10 cellular contexts compared by ENCODE assay signal in the genomic region with DNA sequence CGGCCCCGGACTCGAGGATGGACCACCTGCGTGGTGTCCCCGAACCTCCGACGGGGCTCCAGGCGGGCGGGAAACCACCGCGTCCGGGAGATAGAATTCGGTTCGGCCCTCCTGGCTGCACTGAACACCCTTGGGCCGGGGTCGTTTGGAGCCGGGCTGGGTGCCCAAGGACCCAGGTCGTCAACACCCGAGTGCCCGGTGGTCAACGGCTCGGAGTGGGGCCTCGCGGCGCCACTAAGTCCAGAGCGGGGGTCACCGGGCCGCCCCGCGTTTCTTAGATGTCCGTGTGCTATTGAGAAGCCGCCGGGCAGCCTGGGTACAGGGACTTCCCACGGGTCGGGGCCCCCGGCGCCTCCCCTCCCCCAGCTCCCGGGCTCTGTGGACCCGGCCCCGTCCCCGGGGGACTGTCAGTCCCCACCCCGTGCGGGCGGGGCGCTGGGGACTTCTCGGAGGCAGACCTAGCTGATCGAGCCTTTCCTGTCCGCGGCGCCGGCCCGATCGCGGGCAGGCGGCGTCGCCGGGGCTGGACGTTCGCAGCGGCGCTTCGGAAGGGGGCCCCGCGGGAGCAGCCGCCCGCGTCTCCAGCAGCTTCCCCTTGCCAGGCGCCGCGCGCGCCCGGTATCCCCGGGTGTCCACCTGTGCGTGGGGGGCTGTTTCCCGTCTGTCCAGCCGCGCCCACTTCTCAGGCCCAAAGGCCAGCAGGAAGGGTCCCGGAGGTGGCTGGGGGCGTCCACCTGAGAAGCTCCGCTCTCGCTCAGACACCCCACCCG. TPM values are rescaled to one million over a fixed set of nuclear protein-coding genes. Genes with fewer than 3 reads are reported as not detected.
A peak's percentile ranks its signal among the peaks of the same experiment; 100 is the strongest.
DNase-seq lines count a peak whose midpoint lies in the region; ATAC-seq and TF ChIP-seq lines count a peak whose summit lies in the region.
"Had no signal": no experiment of that assay in that cellular context is flagged by ENCODE, and none has a peak within 500 bp of the region (broad histone marks: within the 10 kb centered on the region; RNA-seq: fewer than 3 reads in every experiment).

No MANE protein-coding gene starts in this region.

- no peak for TF ChIP-seq CTCF in OCI-LY1 (IDR thresholded peaks at IDR 0.05; ENCODE audit: low read length)
- TF ChIP-seq CTCF in vagina (IDR thresholded peaks at IDR 0.05), result no peak
- no peak for TF ChIP-seq CTCF in mucosa of descending colon (IDR thresholded peaks at IDR 0.05)

- intact Hi-C loops in vagina (cut with DNase I), result no loop called here
- intact Hi-C loops in mucosa of descending colon (cut with DNase I, micrococcal nuclease), result no loop called here

- H3K27me3 ChIP-seq in OCI-LY1 (ENCODE audit: insufficient read depth, low read length) (peaks cover 4% of the 10 kb centered on the region; the same call in 1 of the 2 replicates), vagina (peaks cover 34% of the 10 kb centered on the region)

- no peaks in the 10 kb centered on the region for H3K79me2 ChIP-seq in OCI-LY1 (ENCODE audit: insufficient read depth, low read length)

- H3K36me3 ChIP-seq in OCI-LY1 (ENCODE audit: insufficient read depth, low read length) (no peaks in the 10 kb centered on the region), vagina (no peaks in the 10 kb centered on the region), mucosa of descending colon (ENCODE audit: low read depth) (no peaks in the 10 kb centered on the region)

- TF ChIP-seq POLR2A in vagina (IDR thresholded peaks at IDR 0.05), result no peak

- no peaks in the 10 kb centered on the region for H3F3A ChIP-seq in OCI-LY1 (ENCODE audit: insufficient read depth, low read length)

- H3K4me3 ChIP-seq in OCI-LY1 (ENCODE audit: low read depth, low read length, poor library complexity, severe bottlenecking), result no peak overlapping the region
- H3K4me3 ChIP-seq in iPS-18c (ENCODE audit: insufficient read depth, low read depth, low read length), result peak overlapping the region; percentile 43; the same call in 1 of the 2 replicates
- H3K4me3 ChIP-seq in vagina, result peak overlapping the region; percentile 18 to 30
- H3K4me3 ChIP-seq in mucosa of descending colon, result no peak overlapping the region

- peaks cover 31% of the 10 kb centered on the region for H3K4me1 ChIP-seq in OCI-LY1 (ENCODE audit: insufficient read depth, low read length, severe bottlenecking)
- peaks cover 48% of the 10 kb centered on the region for H3K4me1 ChIP-seq in vagina
- H3K4me1 ChIP-seq in mucosa of descending colon (ENCODE audit: low read depth), result peaks cover 34% of the 10 kb centered on the region

- H3K4me2 ChIP-seq in OCI-LY1 (ENCODE audit: low read length), result peak overlapping the region; percentile 28; the same call in 1 of the 2 replicates

- ATAC-seq in mucosa of descending colon (no peak), HG03095 (IDR thresholded peaks at IDR 0.05; ENCODE audit: unreplicated experiment) (no peak)

- DNase-seq in stimulated activated CD4-positive, alpha-beta T cell treated with anti-CD3 and anti-CD28 coated beads, Interleukin-4, amount 100 ng/mL, for 1 hour, result peak; percentile 16
- no peak for DNase-seq in stimulated activated CD4-positive, alpha-beta T cell treated with anti-CD3 and anti-CD28 coated beads, Interleukin-1b, Interleukin-23, amount 100 ng/mL, for 48 hours
- no peak for DNase-seq in vagina (ENCODE audit: extremely low spot score in 2 of 2)
- DNase-seq in mucosa of descending colon, result no peak
- no peak for DNase-seq in activated effector memory CD4-positive, alpha-beta T cell treated with Interleukin-2 at 50 U/mL for 16 hours
- DNase-seq: GF-D8, NCI-H226 had no signal

- H3K9me3 ChIP-seq in OCI-LY1 (ENCODE audit: low read length) (no peaks in the 10 kb centered on the region), iPS-18c (ENCODE audit: control insufficient read depth, insufficient read depth, low read length) (no peaks in the 10 kb centered on the region), vagina (no peaks in the 10 kb centered on the region), mucosa of descending colon (no peaks in the 10 kb centered on the region)

- no peaks in the 10 kb centered on the region for H4K20me1 ChIP-seq in OCI-LY1 (ENCODE audit: insufficient read depth, low read length)

- H3K9ac ChIP-seq in OCI-LY1 (ENCODE audit: low read length), result no peak overlapping the region

- no peak overlapping the region for H2AFZ ChIP-seq in OCI-LY1 (ENCODE audit: low read length)

- no peaks in the 10 kb centered on the region for H3K9me2 ChIP-seq in OCI-LY1 (ENCODE audit: low read depth, low read length)

- no peak overlapping the region for H3K27ac ChIP-seq in OCI-LY1 (ENCODE audit: low read depth, low read length, poor library complexity, severe bottlenecking)
- H3K27ac ChIP-seq in vagina, result no peak overlapping the region

RNA-seq across cellular contexts. Expression of gene NPTX1, which starts 0.7 kb away (rescaled TPM):
- total RNA-seq in vagina, result 0.49 TPM
- 10 to 100 TPM in 1 of 3 donors, 1 to 10 TPM in 1, under 1 TPM in 1; 0.51 to 95.0 (median 2.0) TPM for total RNA-seq in mucosa of descending colon

Comparison
In these comparisons a context has a peak if more than half of its experiments do, and no peak if none do; other contexts are left out.
1. H3K4me3 ChIP-seq: peak in iPS-18c (single experiment) and vagina (2 of 2); none in OCI-LY1 (single experiment) and mucosa of descending colon (single experiment).